ENCODE assay signal across 8 cellular contexts in the genomic region with DNA sequence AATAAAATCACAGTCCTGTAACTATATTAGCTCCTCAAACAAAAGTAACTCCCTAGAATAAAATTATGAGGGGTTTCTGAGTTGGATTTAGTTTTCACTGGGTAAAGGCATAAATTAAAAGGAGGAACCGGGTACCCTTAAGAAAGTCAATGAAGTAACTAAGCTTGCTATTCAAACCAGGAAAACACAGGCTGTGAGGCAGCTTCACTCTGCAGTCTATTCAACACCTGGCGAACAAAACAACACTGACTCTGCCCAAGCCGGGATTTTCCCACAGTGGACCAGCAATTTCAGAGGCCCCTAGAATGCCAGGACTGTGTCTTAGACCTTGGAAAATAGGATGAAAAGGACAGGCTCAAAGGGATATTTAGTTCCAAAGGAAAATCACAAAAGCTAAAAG. TPM values are rescaled to one million over a fixed set of nuclear protein-coding genes. Genes with fewer than 3 reads are reported as not detected.
DNase-seq lines count a peak whose midpoint lies in the region; FAIRE-seq and TF ChIP-seq lines count a peak whose summit lies in the region.

No MANE protein-coding gene starts in this region.

- no peaks in the 10 kb centered on the region for H3K36me3 ChIP-seq in esophagus (ENCODE audit: control insufficient read depth in 2 of 2, insufficient read depth in 2 of 2, low read length in 1 of 2)
- H3K36me3 ChIP-seq in smooth muscle cell (ENCODE audit: low read depth), result no peaks in the 10 kb centered on the region

- DNase-seq in T-helper 1 cell (no peak), RCC 7860 (ENCODE audit: low spot score) (peak; percentile 34), smooth muscle cell (lab: John Stamatoyannopoulos, UW; ENCODE audit: unreplicated experiment) (no peak), posterior cingulate gyrus (no peak), DMS53 treated with DMSO at 0.1 percent for 48 hours (lab: John Stamatoyannopoulos, UW; ENCODE audit: unreplicated experiment) (no peak)
- DNase-seq in stimulated activated CD4-positive, alpha-beta T cell treated with anti-CD3 and anti-CD28 coated beads, Interleukin-2, amount 100 ng/mL, for 48 hours, result no peak

- peaks cover 51% of the 10 kb centered on the region for H3K4me1 Mint-ChIP-seq in T-helper 1 cell treated with Interleukin-12 subunit alpha and Interleukin-12 subunit beta and Interleukin-4 antibody, amounts not matched to agents 30 μg/mL and 1 μg/mL, for 36 hours (ENCODE audit: low read depth)

- no peak overlapping the region for H3K4me3 ChIP-seq in esophagus (ENCODE audit: low read depth in 1 of 2, low read length in 2 of 2)
- H3K4me3 ChIP-seq in smooth muscle cell, result no peak overlapping the region

- no peak overlapping the region for H2AFZ ChIP-seq in smooth muscle cell (ENCODE audit: low read depth)

- no peaks in the 10 kb centered on the region for H3K36me3 Mint-ChIP-seq in T-helper 1 cell treated with Interleukin-12 subunit alpha and Interleukin-12 subunit beta and Interleukin-4 antibody, amounts not matched to agents 30 μg/mL and 1 μg/mL, for 36 hours (ENCODE audit: low read depth)

- H3K27me3 ChIP-seq in esophagus (ENCODE audit: control insufficient read depth in 1 of 2, insufficient read depth in 2 of 2, low read length in 2 of 2) (no peaks in the 10 kb centered on the region), smooth muscle cell (ENCODE audit: low read depth) (no peaks in the 10 kb centered on the region)

- H3K9me3 ChIP-seq in esophagus (ENCODE audit: control insufficient read depth in 2 of 2, insufficient read depth in 1 of 2, low read depth in 1 of 2, low read length in 1 of 2) (no peaks in the 10 kb centered on the region), smooth muscle cell (replicated peaks; ENCODE audit: low read depth) (no peaks in the 10 kb centered on the region)

- peaks cover 17% of the 10 kb centered on the region for H3F3A ChIP-seq in smooth muscle cell (ENCODE audit: low read depth)

- TF ChIP-seq CTCF in smooth muscle cell (IDR thresholded peaks at IDR 0.05; ENCODE audit: borderline replicate concordance, insufficient read depth, poor library complexity, severe bottlenecking), result no peak

- no peaks in the 10 kb centered on the region for H3K9me3 Mint-ChIP-seq in T-helper 1 cell treated with Interleukin-12 subunit alpha and Interleukin-12 subunit beta and Interleukin-4 antibody, amounts not matched to agents 30 μg/mL and 1 μg/mL, for 36 hours

- peak overlapping the region; percentile 45 for H3K4me3 Mint-ChIP-seq in T-helper 1 cell treated with Interleukin-12 subunit alpha and Interleukin-12 subunit beta and Interleukin-4 antibody, amounts not matched to agents 30 μg/mL and 1 μg/mL, for 36 hours

- no peak for FAIRE-seq in RCC 7860 (lab: Jason Lieb, UNC)

- H3K27ac Mint-ChIP-seq in T-helper 1 cell treated with Interleukin-12 subunit alpha and Interleukin-12 subunit beta and Interleukin-4 antibody, amounts not matched to agents 30 μg/mL and 1 μg/mL, for 36 hours, result no peak overlapping the region

- intact Hi-C loops in posterior cingulate gyrus (cut with DNase I), result no loop called here

- peaks cover 17% of the 10 kb centered on the region for H3K27me3 Mint-ChIP-seq in T-helper 1 cell treated with Interleukin-12 subunit alpha and Interleukin-12 subunit beta and Interleukin-4 antibody, amounts not matched to agents 30 μg/mL and 1 μg/mL, for 36 hours (ENCODE audit: low read depth)

- H3K4me1 ChIP-seq in esophagus (ENCODE audit: control insufficient read depth in 2 of 2, insufficient read depth in 2 of 2, low read length in 1 of 2), result peaks cover 0 to 5% of the 10 kb centered on the region in 2 donors
- peaks cover 43% of the 10 kb centered on the region for H3K4me1 ChIP-seq in smooth muscle cell (ENCODE audit: low read depth)

- H3K27ac ChIP-seq in esophagus (ENCODE audit: low read depth in 2 of 2, low read length in 1 of 2), result peak overlapping the region; percentile 35 to 55
- peak overlapping the region; percentile 86 for H3K27ac ChIP-seq in smooth muscle cell (ENCODE audit: low read depth)

- H4K20me1 ChIP-seq in smooth muscle cell (ENCODE audit: low read depth), result no peaks in the 10 kb centered on the region

- H3K9ac ChIP-seq in smooth muscle cell (ENCODE audit: low read depth), result peak overlapping the region; percentile 58

- no peaks in the 10 kb centered on the region for H3K79me2 ChIP-seq in smooth muscle cell (ENCODE audit: low read depth)

- peak overlapping the region; percentile 53 for H3K4me2 ChIP-seq in smooth muscle cell

- WGBS in esophagus, 2 donors, result 35 to 40% methylated on average over 3 of the region's 3 CpGs
- 71% methylated on average over 3 of the region's 3 CpGs for WGBS in smooth muscle cell (ENCODE audit: low lambda C conversion rate)

RNA-seq across cellular contexts. Expression of a gene that starts 24.6 kb away (rescaled TPM):
- 1 to 10 TPM; 5.3 to 6.2 TPM for polyA plus RNA-seq in esophagus
- 41.1 and 67.6 TPM in 2 replicates for total RNA-seq in smooth muscle cell
- polyA plus RNA-seq in smooth muscle cell, result 19.0 and 23.8 TPM in 2 replicates
